ENCODE assay signal across 10 cellular contexts in genomic region chr12:123284669-123285068, GRCh38.
"Had no signal": no experiment of that assay in that cellular context is flagged by ENCODE, and none has a peak within 500 bp of the region (broad histone marks: within the 10 kb centered on the region; RNA-seq: fewer than 3 reads in every experiment).

No MANE protein-coding gene starts in this region.

- H3K4me3 ChIP-seq: GM23338 had no signal

- H3K27ac ChIP-seq: HL-60, KMS-11 had no signal

- H2AFZ ChIP-seq: GM23338 had no signal

- DNase-seq: H9, HCEC 1CT, IMR-90, Karpas-422, KBM-7 had no signal

- H3K9ac ChIP-seq: KMS-11 had no signal

- H3K4me2 ChIP-seq: GM23338, KMS-11 had no signal

- H3K9me3 Mint-ChIP-seq: GM23338, H9 had no signal

- H3K27ac Mint-ChIP-seq: GM23338 had no signal

- ATAC-seq: GM23338 had no signal

- H3K4me3 Mint-ChIP-seq: GM23338, H9 had no signal

- FAIRE-seq: H1, H54 had no signal
